8 cellular contexts compared by ENCODE assay signal in the genomic region with DNA sequence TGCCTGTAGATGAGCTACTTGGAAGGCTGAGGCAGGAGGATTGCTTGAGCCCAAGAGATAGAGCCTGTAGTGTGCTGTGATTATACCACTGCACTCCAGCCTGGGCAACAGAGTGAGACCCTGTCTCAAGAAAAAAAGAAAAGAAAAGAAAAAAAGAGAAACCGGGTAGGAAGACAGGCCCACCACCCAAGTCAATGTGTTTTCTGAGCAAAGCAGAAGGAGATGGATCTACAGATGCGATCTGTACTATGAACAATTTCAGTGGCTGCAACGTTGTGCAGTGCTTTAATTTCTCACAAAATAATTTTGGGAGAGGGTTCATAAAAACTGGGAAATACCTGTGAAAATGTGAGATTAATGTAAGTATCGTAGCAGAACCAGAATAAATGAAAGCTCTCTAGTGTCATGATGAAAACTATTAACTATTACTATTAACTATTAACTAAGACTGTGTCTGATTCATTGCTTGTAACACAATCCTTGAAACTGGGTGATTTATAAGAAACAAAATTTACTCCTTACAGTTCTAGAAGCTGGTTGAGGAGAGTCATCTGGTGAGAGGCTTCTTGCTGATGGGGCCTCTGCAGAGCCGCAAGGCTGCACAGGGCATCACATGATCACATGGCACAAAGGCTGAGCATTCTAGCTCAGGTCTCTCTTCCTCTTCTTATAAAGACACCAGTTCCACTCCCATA.
DNase-seq lines count a peak whose midpoint lies in the region; ATAC-seq and TF ChIP-seq lines count a peak whose summit lies in the region.

No MANE protein-coding gene starts in this region.

- H3K36me3 ChIP-seq in OCI-LY1 (ENCODE audit: insufficient read depth, low read length) = no peaks in the 10 kb centered on the region

- DNase-seq in HCEC 1CT (peak; percentile 25), kidney glomerular epithelial cell (lab: John Stamatoyannopoulos, UW) (peak; percentile 88), inferior parietal cortex (ENCODE audit: extremely low spot score) (no peak), SW480 (ENCODE audit: low spot score) (no peak), activated T-cell treated with anti-CD3 and anti-CD28 coated beads for 4 hours (no peak), glutamatergic neuron (no peak)

- H3K9me3 ChIP-seq in OCI-LY1 (ENCODE audit: low read length) = no peaks in the 10 kb centered on the region

- H3K4me3 Mint-ChIP-seq in glutamatergic neuron (ENCODE audit: unreplicated experiment) = no peak overlapping the region

- no peak overlapping the region for H3K9ac ChIP-seq in OCI-LY1 (ENCODE audit: low read length)

- TF ChIP-seq CTCF in OCI-LY1 (IDR thresholded peaks at IDR 0.05; ENCODE audit: low read length) (no peak), glutamatergic neuron (IDR thresholded peaks at IDR 0.05; ENCODE audit: partially characterized antibody, unreplicated experiment) (no peak)

- H3K9me3 Mint-ChIP-seq in glutamatergic neuron (ENCODE audit: unreplicated experiment) = peaks cover 2% of the 10 kb centered on the region

- H3K36me3 Mint-ChIP-seq in glutamatergic neuron (ENCODE audit: unreplicated experiment) = no peaks in the 10 kb centered on the region

- H2AFZ ChIP-seq in OCI-LY1 (ENCODE audit: low read length) = no peak overlapping the region

- H3K27me3 Mint-ChIP-seq in glutamatergic neuron (ENCODE audit: unreplicated experiment) = no peaks in the 10 kb centered on the region

- no peak overlapping the region for H3K27ac Mint-ChIP-seq in glutamatergic neuron (ENCODE audit: unreplicated experiment)

- H3K27ac ChIP-seq in OCI-LY1 (ENCODE audit: low read depth, low read length, poor library complexity, severe bottlenecking) = peak overlapping the region; percentile 88

- no peaks in the 10 kb centered on the region for H3F3A ChIP-seq in OCI-LY1 (ENCODE audit: insufficient read depth, low read length)

- H4K20me1 ChIP-seq in OCI-LY1 (ENCODE audit: insufficient read depth, low read length) = no peaks in the 10 kb centered on the region

- H3K79me2 ChIP-seq in OCI-LY1 (ENCODE audit: insufficient read depth, low read length) = no peaks in the 10 kb centered on the region

- peak; percentile 55 for ATAC-seq in GM18517 (IDR thresholded peaks at IDR 0.05; ENCODE audit: unreplicated experiment)

- peak overlapping the region; percentile 18; the same call in 1 of the 2 replicates for H3K4me2 ChIP-seq in OCI-LY1 (ENCODE audit: low read length)

- H3K27me3 ChIP-seq in OCI-LY1 (ENCODE audit: insufficient read depth, low read length) = no peaks in the 10 kb centered on the region

- peaks cover 51% of the 10 kb centered on the region for H3K4me1 ChIP-seq in OCI-LY1 (ENCODE audit: insufficient read depth, low read length, severe bottlenecking)

- H3K4me3 ChIP-seq in OCI-LY1 (ENCODE audit: low read depth, low read length, poor library complexity, severe bottlenecking) = no peak overlapping the region

- peaks cover 1% of the 10 kb centered on the region for H3K4me1 Mint-ChIP-seq in glutamatergic neuron (ENCODE audit: low read depth, unreplicated experiment)

- no peaks in the 10 kb centered on the region for H3K9me2 ChIP-seq in OCI-LY1 (ENCODE audit: low read depth, low read length)

Comparison
In these comparisons a context has a peak if more than half of its experiments do, and no peak if none do; other contexts are left out.
1. DNase-seq: peak in HCEC 1CT (single experiment) and kidney glomerular epithelial cell (single experiment); none in inferior parietal cortex (single experiment), SW480 (single experiment), activated T-cell treated with anti-CD3 and anti-CD28 coated beads for 4 hours (single experiment) and glutamatergic neuron (single experiment).